16 cellular contexts compared by ENCODE assay signal in the genomic region with DNA sequence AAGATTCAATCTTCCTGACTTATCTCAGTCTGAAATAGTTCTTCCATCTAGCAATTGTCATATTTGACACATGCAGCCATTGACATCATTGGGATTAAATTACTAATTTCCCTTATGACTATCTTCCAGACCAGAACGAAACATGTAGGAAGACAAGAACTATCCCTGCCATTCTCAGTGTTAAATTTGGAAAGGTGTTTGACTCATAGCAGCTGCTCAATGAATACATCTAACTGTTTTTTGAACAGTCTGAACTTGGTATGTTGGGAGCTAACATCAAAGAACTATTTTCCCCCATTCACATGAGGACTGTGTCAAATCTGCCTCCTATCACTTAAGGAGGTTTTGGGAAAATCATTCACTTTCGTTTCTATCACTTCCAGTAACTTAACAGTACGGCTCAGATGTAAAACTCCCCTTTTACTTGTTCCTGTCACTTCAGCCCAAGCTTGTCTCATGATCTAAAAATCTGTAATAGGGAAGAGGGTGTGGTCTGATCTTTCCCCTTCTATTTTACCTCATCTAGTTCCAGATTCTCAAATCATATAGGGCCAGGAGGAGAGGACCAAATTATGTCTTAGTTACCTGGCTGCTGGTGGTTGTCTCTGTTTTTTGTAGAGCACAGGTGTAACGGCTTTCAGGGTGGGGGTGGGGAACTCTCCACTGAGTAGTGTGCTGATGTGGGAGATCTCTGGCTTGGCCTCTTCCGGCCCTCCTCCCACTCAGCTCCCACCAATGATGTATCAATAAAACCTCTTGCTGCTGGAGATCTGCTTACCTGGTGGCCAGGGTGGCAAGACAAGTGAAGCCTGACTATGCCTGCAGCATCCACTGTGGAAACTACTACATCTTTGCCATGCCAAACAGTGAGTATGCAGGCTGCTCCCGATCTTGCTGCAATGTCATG. TPM values are rescaled to one million over a fixed set of nuclear protein-coding genes. Genes with fewer than 3 reads are reported as not detected.
DNase-seq lines count a peak whose midpoint lies in the region; ATAC-seq and TF ChIP-seq lines count a peak whose summit lies in the region.
"Had no signal": no experiment of that assay in that cellular context is flagged by ENCODE, and none has a peak within 500 bp of the region (broad histone marks: within the 10 kb centered on the region; RNA-seq: fewer than 3 reads in every experiment).

No MANE protein-coding gene starts in this region.

- H3K4me1 Mint-ChIP-seq in GM23338 = peaks cover 12% of the 10 kb centered on the region
- peaks cover 46% of the 10 kb centered on the region for H3K4me1 Mint-ChIP-seq in activated CD4-positive, alpha-beta memory T cell treated with anti-CD3 and anti-CD28 coated beads for 36 hours (ENCODE audit: low read depth)
- peaks cover 7 to 35% (median 15%) of the 10 kb centered on the region in 7 donors for H3K4me1 Mint-ChIP-seq in naive thymus-derived CD4-positive, alpha-beta T cell
- H3K4me1 Mint-ChIP-seq: mesothelial cell of epicardium had no signal

- no peak for TF ChIP-seq CTCF in GM23338 (conservative IDR thresholded peaks at IDR 0.05; ENCODE audit: low read depth in 2 of 2)

- H3K79me2 ChIP-seq in GM23338 (replicated peaks; ENCODE audit: insufficient read depth) = no peaks in the 10 kb centered on the region

- intact Hi-C loops in activated CD4-positive, alpha-beta memory T cell treated with anti-CD3 and anti-CD28 coated beads for 36 hours (cut with micrococcal nuclease) = loop anchor here (1.0 to 5.0 kb wide), 7 partner anchors 8 to 241 kb away; a partner anchor contains a TSS
- intact Hi-C loops in naive thymus-derived CD4-positive, alpha-beta T cell (cut with micrococcal nuclease) = loop anchor here (1.0 to 5.0 kb wide), 7 partner anchors 8 to 246 kb away; no protein-coding TSS in a partner anchor

- peak overlapping the region; percentile 40 for H3K4me2 ChIP-seq in GM23338
- H3K4me2 ChIP-seq: A549 had no signal

- H3K36me3 ChIP-seq in GM23338 (ENCODE audit: insufficient read depth) = no peaks in the 10 kb centered on the region
- peaks cover 0 to 17% (median 5%) of the 10 kb centered on the region in 3 experiments for H3K36me3 ChIP-seq in naive thymus-derived CD4-positive, alpha-beta T cell (ENCODE audit: control insufficient read depth in 2 of 3, insufficient read depth in 3 of 3, low read length in 3 of 3)
- H3K36me3 ChIP-seq: tibial artery had no signal

- no peak for DNase-seq in activated CD4-positive, CD25-positive, alpha-beta regulatory T cell (lab: John Stamatoyannopoulos, UW)
- DNase-seq in GM23338 (ENCODE audit: low spot score) (peak; percentile 12), NOMO-1 (lab: John Stamatoyannopoulos, UW; ENCODE audit: unreplicated experiment in 2 of 2) (no peak), HUDEP-2 (lab: John Stamatoyannopoulos, UW; ENCODE audit: unreplicated experiment in 76 of 76) (no peak), NCI-H526 treated with DMSO at 0.1 percent for 48 hours (lab: John Stamatoyannopoulos, UW) (no peak)
- DNase-seq in activated CD4-positive, alpha-beta memory T cell treated with anti-CD3 and anti-CD28 coated beads for 36 hours = peak; percentile 69
- peak in 5 of 9 donors; percentile 19 to 46 (median 27) for DNase-seq in naive thymus-derived CD4-positive, alpha-beta T cell
- DNase-seq: erythroblast, hypothalamus, NCI-H2081, PC-3, tibial artery had no signal

- H4K20me1 ChIP-seq in GM23338 (replicated peaks; ENCODE audit: insufficient read depth) = no peaks in the 10 kb centered on the region

- peaks cover 12% of the 10 kb centered on the region; the same call in 2 of the 3 replicates for H3K36me3 Mint-ChIP-seq in GM23338 (ENCODE audit: low read depth)
- peaks cover 29% of the 10 kb centered on the region for H3K36me3 Mint-ChIP-seq in activated CD4-positive, alpha-beta memory T cell treated with anti-CD3 and anti-CD28 coated beads for 36 hours
- peaks cover 5 to 28% (median 16%) of the 10 kb centered on the region in 5 donors for H3K36me3 Mint-ChIP-seq in naive thymus-derived CD4-positive, alpha-beta T cell
- H3K36me3 Mint-ChIP-seq: mesothelial cell of epicardium had no signal

- H3K27ac Mint-ChIP-seq in GM23338 = no peak overlapping the region
- H3K27ac Mint-ChIP-seq in activated CD4-positive, alpha-beta memory T cell treated with anti-CD3 and anti-CD28 coated beads for 36 hours = no peak overlapping the region
- no peak overlapping the region for H3K27ac Mint-ChIP-seq in naive thymus-derived CD4-positive, alpha-beta T cell
- H3K27ac Mint-ChIP-seq: mesothelial cell of epicardium had no signal

- peaks cover 8% of the 10 kb centered on the region for H3K9me2 ChIP-seq in GM23338 (ENCODE audit: insufficient read depth)

- H3K9me3 ChIP-seq in naive thymus-derived CD4-positive, alpha-beta T cell (ENCODE audit: control insufficient read depth in 2 of 3, low read length in 3 of 3) = no peaks in the 10 kb centered on the region

- peaks cover 5% of the 10 kb centered on the region for H3K27me3 Mint-ChIP-seq in GM23338 (ENCODE audit: insufficient read depth, low read depth, poor library complexity)
- no peaks in the 10 kb centered on the region for H3K27me3 Mint-ChIP-seq in activated CD4-positive, alpha-beta memory T cell treated with anti-CD3 and anti-CD28 coated beads for 36 hours
- H3K27me3 Mint-ChIP-seq in naive thymus-derived CD4-positive, alpha-beta T cell = no peaks in the 10 kb centered on the region

- H3K4me3 ChIP-seq in GM23338 = peak overlapping the region; percentile 8; the same call in 1 of the 2 replicates
- peak overlapping the region; percentile 11 for H3K4me3 ChIP-seq in naive thymus-derived CD4-positive, alpha-beta T cell (ENCODE audit: low read length)
- H3K4me3 ChIP-seq: A549, tibial artery had no signal

- CTCF ChIA-PET in activated CD4-positive, alpha-beta memory T cell treated with anti-CD3 and anti-CD28 coated beads for 36 hours (lab: Charles Lee) = interaction anchor here (0.7 to 6.3 kb wide), 17 partner anchors 9 to 279 kb away, joined by 3 to 69 read pairs (median 5); a partner anchor contains a TSS
- CTCF ChIA-PET in naive thymus-derived CD4-positive, alpha-beta T cell (lab: Charles Lee) = interaction anchor here (0.7 to 5.7 kb wide), 14 partner anchors 7 to 538 kb away, joined by 3 to 67 read pairs (median 6); a partner anchor contains a TSS

- ATAC-seq in activated CD4-positive, CD25-positive, alpha-beta regulatory T cell treated with anti-CD3 and anti-CD28 coated beads, Interleukin-2, amount 50 U/mL, for 24 hours = peak; percentile 29 to 46
- ATAC-seq in GM23338 = peak; percentile 19
- ATAC-seq in naive thymus-derived CD4-positive, alpha-beta T cell = peak; percentile 60
- ATAC-seq: A549, PC-3 had no signal

- peaks cover 15% of the 10 kb centered on the region for H3K9me3 Mint-ChIP-seq in GM23338
- H3K9me3 Mint-ChIP-seq in activated CD4-positive, alpha-beta memory T cell treated with anti-CD3 and anti-CD28 coated beads for 36 hours = peaks cover 11% of the 10 kb centered on the region
- peaks cover 0 to 6% (median 0%) of the 10 kb centered on the region in 11 donors for H3K9me3 Mint-ChIP-seq in naive thymus-derived CD4-positive, alpha-beta T cell

- H3K4me1 ChIP-seq in GM23338 (ENCODE audit: insufficient read depth) = peaks cover 43% of the 10 kb centered on the region
- peaks cover 26 to 41% of the 10 kb centered on the region in 2 donors for H3K4me1 ChIP-seq in naive thymus-derived CD4-positive, alpha-beta T cell (ENCODE audit: control insufficient read depth in 2 of 2, insufficient read depth in 2 of 2, low read length in 2 of 2)
- H3K4me1 ChIP-seq: A549, tibial artery had no signal

- H3K27me3 ChIP-seq in GM23338 (ENCODE audit: insufficient read depth) = no peaks in the 10 kb centered on the region
- H3K27me3 ChIP-seq in naive thymus-derived CD4-positive, alpha-beta T cell (ENCODE audit: control insufficient read depth in 2 of 2, insufficient read depth in 2 of 2, low read length in 2 of 2) = no peaks in the 10 kb centered on the region

- peak overlapping the region; percentile 78 for H3K27ac ChIP-seq in GM23338 (ENCODE audit: low read depth)
- H3K27ac ChIP-seq in naive thymus-derived CD4-positive, alpha-beta T cell (ENCODE audit: low read depth, low read length) = peak overlapping the region; percentile 56
- H3K27ac ChIP-seq: A549, tibial artery had no signal

- H2AFZ ChIP-seq in GM23338 = peak overlapping the region; percentile 23; the same call in 1 of the 2 replicates

- POLR2A ChIA-PET in activated CD4-positive, alpha-beta memory T cell treated with anti-CD3 and anti-CD28 coated beads for 36 hours (lab: Charles Lee) = interaction anchor here (0.8 to 5.4 kb wide), 16 partner anchors 8 to 244 kb away, joined by 3 to 81 read pairs (median 6); a partner anchor contains a TSS
- POLR2A ChIA-PET in naive thymus-derived CD4-positive, alpha-beta T cell (lab: Charles Lee) = interaction anchor here (0.7 to 5.4 kb wide), 15 partner anchors 8 to 444 kb away, joined by 3 to 59 read pairs (median 4); a partner anchor contains a TSS

- no peaks in the 10 kb centered on the region; the same call in 1 of the 2 replicates for H3F3A ChIP-seq in GM23338 (replicated peaks; ENCODE audit: low read depth)

- no peak overlapping the region for H3K4me3 Mint-ChIP-seq in GM23338
- H3K4me3 Mint-ChIP-seq in activated CD4-positive, alpha-beta memory T cell treated with anti-CD3 and anti-CD28 coated beads for 36 hours = no peak overlapping the region
- no peak overlapping the region for H3K4me3 Mint-ChIP-seq in naive thymus-derived CD4-positive, alpha-beta T cell
- H3K4me3 Mint-ChIP-seq: mesothelial cell of epicardium had no signal

TF ChIP-seq in GM23338, 12 proteins besides CTCF, POLR2A, EP300 and RAD21 (continues in another document):
- no peak for TF ChIP-seq NANOG (IDR thresholded peaks at IDR 0.05; ENCODE audit: borderline replicate concordance)
- no peak for TF ChIP-seq ZNF114 (CRISPR knock-in tag; IDR thresholded peaks at IDR 0.05)
- no peak for TF ChIP-seq CREB1 (CRISPR knock-in tag; IDR thresholded peaks at IDR 0.05; ENCODE audit: low read depth)

RNA-seq across cellular contexts. Expression of a gene that starts 26.2 kb away (rescaled TPM):
- total RNA-seq in GM23338 (2014; rRNA removed; shearing (Covaris generic)) = not detected in 2 replicates
- not detected in 2 replicates for polyA plus RNA-seq in GM23338 (2016; fragmentation: Nextera tagmentation; extraction: Ambion mirVana)
- 100 to 1,000 TPM; 166 TPM for total RNA-seq in activated CD4-positive, alpha-beta memory T cell treated with anti-CD3 and anti-CD28 coated beads for 36 hours
- total RNA-seq in naive thymus-derived CD4-positive, alpha-beta T cell = 10 to 100 TPM; 18.3 to 90.3 (median 31.9) TPM
- polyA plus RNA-seq in naive thymus-derived CD4-positive, alpha-beta T cell = 10 to 100 TPM; 14.6 to 17.4 TPM
- total RNA-seq: mesothelial cell of epicardium, PC-3, renal cortical epithelial cell had no signal
- polyA plus RNA-seq: A549 had no signal

RNA-seq across cellular contexts. Expression of a gene that starts 38.6 kb away (rescaled TPM):
- total RNA-seq in GM23338 (2014; rRNA removed; shearing (Covaris generic)) = 0.45 TPM in 1 of 2 replicates, not detected in the other
- polyA plus RNA-seq in GM23338 (2016; fragmentation: Nextera tagmentation; extraction: Ambion mirVana) = 0.34 and 0.43 TPM in 2 replicates
- 100 to 1,000 TPM; 190 to 194 TPM for total RNA-seq in activated CD4-positive, alpha-beta memory T cell treated with anti-CD3 and anti-CD28 coated beads for 36 hours
- 100 to 1,000 TPM; 253 to 438 (median 358) TPM for total RNA-seq in naive thymus-derived CD4-positive, alpha-beta T cell
- 100 to 1,000 TPM; 200 to 223 TPM for polyA plus RNA-seq in naive thymus-derived CD4-positive, alpha-beta T cell
- total RNA-seq: PC-3, renal cortical epithelial cell had no signal
- polyA plus RNA-seq: A549 had no signal

Comparison
In these comparisons a context has a peak if more than half of its experiments do, and no peak if none do; other contexts are left out.
1. DNase-seq: peak in GM23338 (single experiment), activated CD4-positive, alpha-beta memory T cell treated with anti-CD3 and anti-CD28 coated beads for 36 hours (single experiment) and naive thymus-derived CD4-positive, alpha-beta T cell (5 of 9); none in activated CD4-positive, CD25-positive, alpha-beta regulatory T cell (0 of 4), NOMO-1 (0 of 2), HUDEP-2 (0 of 76) and NCI-H526 treated with DMSO at 0.1 percent for 48 hours (single experiment).
2. RNA of a gene that starts 26.2 kb away (total RNA-seq): 166 TPM in activated CD4-positive, alpha-beta memory T cell treated with anti-CD3 and anti-CD28 coated beads for 36 hours and 18.3 to 90.3 TPM in naive thymus-derived CD4-positive, alpha-beta T cell; not detected in GM23338; every median in the first group is over 10 times any median in the second.
3. RNA of a gene that starts 38.6 kb away (total RNA-seq): 253 to 438 TPM in naive thymus-derived CD4-positive, alpha-beta T cell and 190 to 194 TPM in activated CD4-positive, alpha-beta memory T cell treated with anti-CD3 and anti-CD28 coated beads for 36 hours; 0.45 TPM in GM23338; every median in the first group is over 100 times any median in the second.
4. Peak in every context shown above with its lines, with median percentiles within 50 percentile points of each other: ATAC-seq.